In the genomic region with DNA sequence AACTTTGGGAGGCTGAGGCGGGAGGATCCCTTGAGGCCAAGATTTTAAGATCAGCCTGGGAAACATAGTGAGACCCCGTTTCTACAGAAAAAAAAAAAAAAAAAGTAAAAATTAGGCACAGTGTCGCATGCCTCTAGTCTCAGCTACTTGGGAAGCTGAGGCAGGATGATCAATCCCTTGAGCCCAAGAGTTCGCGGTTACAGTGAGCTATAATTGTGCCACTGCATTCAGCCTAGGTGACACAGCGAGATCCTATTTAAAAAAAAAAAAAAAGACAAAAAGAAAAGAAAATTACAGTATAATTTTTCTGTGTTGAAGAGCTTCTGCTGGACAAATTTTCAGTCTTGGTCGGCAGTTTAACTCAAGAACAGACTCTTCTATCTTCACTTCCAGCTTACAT, we compare ENCODE assay signal across 1 cellular context.
TF ChIP-seq lines count a peak whose summit lies in the region.

No MANE protein-coding gene starts in this region.

TF ChIP-seq in endothelial cell of umbilical vein, 7 proteins besides CTCF, POLR2A, EP300 and RAD21:
- no peak for TF ChIP-seq MYC (IDR thresholded peaks at IDR 0.05; ENCODE audit: low read depth, low read length)
- no peak for TF ChIP-seq EZH2 (IDR thresholded peaks at IDR 0.05; ENCODE audit: borderline replicate concordance, low read depth, low read length, severe bottlenecking)
- TF ChIP-seq POLR2AphosphoS5 (IDR thresholded peaks at IDR 0.05; ENCODE audit: insufficient read depth, low read depth, low read length): no peak
- no peak for TF ChIP-seq FOS (IDR thresholded peaks at IDR 0.05; ENCODE audit: borderline replicate concordance, insufficient read depth, low read length)
- TF ChIP-seq GATA2 (IDR thresholded peaks at IDR 0.05; ENCODE audit: insufficient read depth, insufficient read length, low read depth, low read length): no peak
- TF ChIP-seq, protein P1, sequence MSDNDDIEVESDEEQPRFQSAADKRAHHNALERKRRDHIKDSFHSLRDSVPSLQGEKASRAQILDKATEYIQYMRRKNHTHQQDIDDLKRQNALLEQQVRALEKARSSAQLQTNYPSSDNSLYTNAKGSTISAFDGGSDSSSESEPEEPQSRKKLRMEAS (IDR thresholded peaks at IDR 0.05; ENCODE audit: insufficient read depth, insufficient read length): no peak
- TF ChIP-seq JUN (IDR thresholded peaks at IDR 0.05; ENCODE audit: borderline replicate concordance, insufficient read depth, insufficient read length, low read depth): no peak
